8 cellular contexts compared by ENCODE assay signal in the genomic region with DNA sequence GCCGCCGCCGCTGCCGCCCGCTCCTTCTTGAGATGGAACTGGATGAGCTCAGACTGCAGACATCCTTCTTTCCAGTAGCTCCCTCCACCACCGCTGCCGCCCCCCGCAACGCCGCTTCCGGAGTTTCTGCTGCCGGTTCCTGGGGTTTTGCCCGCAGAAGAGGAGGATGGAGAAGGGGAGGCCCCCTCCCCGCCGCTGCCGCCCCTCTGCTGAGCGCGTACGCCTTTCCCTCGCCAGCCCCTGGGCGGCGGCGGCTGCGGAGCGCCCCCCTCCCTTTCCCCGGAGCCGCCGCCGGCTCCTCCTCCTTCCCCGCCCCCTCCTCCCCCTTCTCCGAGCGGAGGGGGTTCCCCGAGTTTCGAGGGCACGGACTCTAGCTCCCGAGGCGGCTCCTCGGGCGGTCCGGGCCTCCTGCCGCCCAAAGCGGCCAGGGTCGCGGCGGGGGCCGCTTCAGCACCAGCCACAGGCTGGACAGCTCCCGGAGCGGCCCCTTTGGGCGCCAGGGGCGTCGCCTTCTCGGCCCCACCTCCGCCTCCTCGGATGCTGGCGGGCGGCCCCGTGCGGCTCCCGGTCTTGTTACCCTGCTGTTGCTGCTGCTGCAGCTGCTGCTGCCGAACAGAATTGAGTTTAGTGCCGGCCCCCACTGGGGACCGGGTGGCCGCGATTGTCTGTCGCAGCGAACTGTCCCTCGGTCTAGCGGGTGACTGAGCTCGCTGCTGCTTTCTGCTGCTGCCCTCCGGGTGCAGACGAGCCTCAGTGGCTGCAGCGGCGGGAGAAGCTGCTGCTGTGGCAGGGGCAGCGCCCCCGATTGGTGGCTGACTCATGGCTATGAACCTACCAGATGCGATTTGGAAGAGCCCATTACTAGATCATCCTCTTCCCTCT. TPM values are rescaled to one million over a fixed set of nuclear protein-coding genes. Genes with fewer than 3 reads are reported as not detected.
DNase-seq lines count a peak whose midpoint lies in the region; ATAC-seq and TF ChIP-seq lines count a peak whose summit lies in the region.

No MANE protein-coding gene starts in this region.

- H3K27me3 Mint-ChIP-seq in natural killer cell treated with Interleukin-12 subunit alpha and Interleukin-12 subunit beta and Interleukin-15 and Interleukin-18, amount 100 ng/mL, for 72 hours = peaks cover 41 to 47% of the 10 kb centered on the region in 2 donors

- peak overlapping the region in 1 of 2 donors; percentile 79 for H3K27ac Mint-ChIP-seq in natural killer cell treated with Interleukin-12 subunit alpha and Interleukin-12 subunit beta and Interleukin-15 and Interleukin-18, amount 100 ng/mL, for 72 hours

- no peaks in the 10 kb centered on the region for H3K4me1 ChIP-seq in NT2/D1 (ENCODE audit: insufficient read depth, insufficient read length)
- H3K4me1 ChIP-seq in stomach smooth muscle (ENCODE audit: control insufficient read depth, insufficient read depth, low read length) = peaks cover 6% of the 10 kb centered on the region

- ATAC-seq in GM19467 (IDR thresholded peaks at IDR 0.05; ENCODE audit: unreplicated experiment) (peak; percentile 58), HG03571 (IDR thresholded peaks at IDR 0.05; ENCODE audit: unreplicated experiment) (peak; percentile 68)
- ATAC-seq in natural killer cell treated with Interleukin-12 subunit alpha and Interleukin-12 subunit beta and Interleukin-15 and Interleukin-18, amount 100 ng/mL, for 72 hours = peak; percentile 84 to 86

- H3K36me3 Mint-ChIP-seq in natural killer cell treated with Interleukin-12 subunit alpha and Interleukin-12 subunit beta and Interleukin-15 and Interleukin-18, amount 100 ng/mL, for 72 hours = no peaks in the 10 kb centered on the region

- H3K9ac ChIP-seq in NT2/D1 (ENCODE audit: insufficient read length, low read depth) (peak overlapping the region; percentile 64), stomach smooth muscle (ENCODE audit: low read length in 2 of 2) (peak overlapping the region in 1 of 2 donors; percentile 28)

- DNase-seq in COLO668 (lab: John Stamatoyannopoulos, UW; ENCODE audit: unreplicated experiment) (peak; percentile 68), NT2/D1 (ENCODE audit: low read depth, low spot score) (peak; percentile 46), activated T-helper 1 cell treated with Interleukin-2 at 50 U/mL for 16 hours (ENCODE audit: low read depth) (peak; percentile 58), fibroblast of mammary gland (ENCODE audit: low read depth) (peak; percentile 58)
- DNase-seq in natural killer cell treated with Interleukin-12 subunit alpha and Interleukin-12 subunit beta and Interleukin-15 and Interleukin-18, amount 100 ng/mL, for 72 hours (ENCODE audit: low spot score) = peak; percentile 70

- H3K9me3 Mint-ChIP-seq in natural killer cell treated with Interleukin-12 subunit alpha and Interleukin-12 subunit beta and Interleukin-15 and Interleukin-18, amount 100 ng/mL, for 72 hours = no peaks in the 10 kb centered on the region

- H3K4me3 ChIP-seq in NT2/D1 (ENCODE audit: insufficient read length, low read depth) (peak overlapping the region; percentile 58), fibroblast of mammary gland (ENCODE audit: control insufficient read depth, low read depth, low read length) (peak overlapping the region; percentile 69), stomach smooth muscle (ENCODE audit: low read length in 2 of 2) (peak overlapping the region; percentile 75 to 78)

- H3K36me3 ChIP-seq in NT2/D1 (ENCODE audit: insufficient read depth, insufficient read length, low read length) (peaks cover 15% of the 10 kb centered on the region), stomach smooth muscle (ENCODE audit: control insufficient read depth in 2 of 2, insufficient read depth in 2 of 2, low read length in 2 of 2) (no peaks in the 10 kb centered on the region)

- no peak overlapping the region for H3K27ac ChIP-seq in stomach smooth muscle (ENCODE audit: low read length)

- H3K27me3 ChIP-seq in NT2/D1 (ENCODE audit: insufficient read depth, insufficient read length) = peaks cover 22% of the 10 kb centered on the region
- H3K27me3 ChIP-seq in stomach smooth muscle (ENCODE audit: control insufficient read depth in 1 of 2, insufficient read depth in 2 of 2, low read length in 2 of 2) = peaks cover 13 to 32% of the 10 kb centered on the region in 2 donors

- peak overlapping the region; percentile 92 for H3K4me3 Mint-ChIP-seq in natural killer cell treated with Interleukin-12 subunit alpha and Interleukin-12 subunit beta and Interleukin-15 and Interleukin-18, amount 100 ng/mL, for 72 hours

- H3K4me1 Mint-ChIP-seq in natural killer cell treated with Interleukin-12 subunit alpha and Interleukin-12 subunit beta and Interleukin-15 and Interleukin-18, amount 100 ng/mL, for 72 hours (ENCODE audit: low read depth in 2 of 2) = peaks cover 17 to 21% of the 10 kb centered on the region in 2 donors

- TF ChIP-seq CTCF in fibroblast of mammary gland (conservative IDR thresholded peaks at IDR 0.05; ENCODE audit: control insufficient read depth, insufficient read depth, low read depth, low read length) = no peak

- no peaks in the 10 kb centered on the region for H3K9me3 ChIP-seq in NT2/D1 (ENCODE audit: insufficient read depth, low read length)
- H3K9me3 ChIP-seq in stomach smooth muscle (ENCODE audit: control insufficient read depth in 2 of 2, low read length in 2 of 2) = no peaks in the 10 kb centered on the region

RNA-seq across cellular contexts. Expression of a gene that starts 56.8 kb away (rescaled TPM):
- 1 to 10 TPM in 1 of 2 donors, under 1 TPM in 1; 0.67 to 2.4 TPM for total RNA-seq in natural killer cell treated with Interleukin-12 subunit alpha and Interleukin-12 subunit beta and Interleukin-15 and Interleukin-18, amount 100 ng/mL, for 72 hours
